16 cellular contexts compared by ENCODE assay signal in the genomic region with DNA sequence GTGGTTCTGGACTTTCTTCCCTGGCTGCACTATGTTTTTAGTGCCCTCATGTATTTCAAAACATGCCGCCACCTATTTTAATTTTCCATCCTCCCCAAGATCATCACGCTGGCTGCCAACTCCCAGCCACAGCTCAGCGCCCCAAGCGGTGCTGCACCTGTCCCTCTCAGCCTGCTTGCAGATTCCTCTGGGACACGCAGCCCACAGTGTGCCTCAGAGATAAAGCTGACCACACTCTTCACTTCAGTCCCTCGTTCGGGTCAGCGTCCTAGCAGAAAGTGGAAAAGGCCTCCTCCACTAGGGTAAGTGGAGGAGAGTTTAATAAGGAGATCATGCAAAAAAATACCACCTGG. TPM values are rescaled to one million over a fixed set of nuclear protein-coding genes. Genes with fewer than 3 reads are reported as not detected.
DNase-seq lines count a peak whose midpoint lies in the region; ATAC-seq, FAIRE-seq and TF ChIP-seq lines count a peak whose summit lies in the region.
"Had no signal": no experiment of that assay in that cellular context is flagged by ENCODE, and none has a peak within 500 bp of the region (broad histone marks: within the 10 kb centered on the region; RNA-seq: fewer than 3 reads in every experiment).

No MANE protein-coding gene starts in this region.

- no peak overlapping the region for H2AFZ ChIP-seq in H1 (ENCODE audit: low read length)

- H3K4me2 ChIP-seq in H1 (ENCODE audit: insufficient read depth in 1 of 2, low read depth in 2 of 2, low read length in 2 of 2): no peak overlapping the region

- FAIRE-seq in H1 (lab: Jason Lieb, UNC): no peak

- no peak overlapping the region for H3K4ac ChIP-seq in H1 (replicated peaks; ENCODE audit: insufficient read length, low read depth, low read length)

- H2BK12ac ChIP-seq in H1 (ENCODE audit: low read depth, low read length): no peak overlapping the region

- no peak overlapping the region for H3K23ac ChIP-seq in H1 (ENCODE audit: insufficient read length)

- H3K14ac ChIP-seq in H1 (ENCODE audit: insufficient read length): no peak overlapping the region

- H3K9me3 ChIP-seq in BE2C (peaks cover 3% of the 10 kb centered on the region; the same call in 1 of the 2 replicates), H1 (ENCODE audit: insufficient read depth in 2 of 2, low read depth in 1 of 2, low read length in 1 of 2) (0 out of 4 replicates have a peak, but pooled peaks cover 0 to 4% of the 10 kb centered on the region in 2 experiments)

- H3K36me3 ChIP-seq in BE2C (no peaks in the 10 kb centered on the region), H1 (ENCODE audit: control insufficient read depth in 2 of 4, insufficient read depth in 4 of 4, low read length in 3 of 4) (peaks cover 0 to 7% (median 0%) of the 10 kb centered on the region in 4 experiments; a peak in 1 of 8 replicates)

- no peaks in the 10 kb centered on the region for H3K79me2 ChIP-seq in H1 (ENCODE audit: control insufficient read depth in 1 of 2, insufficient read depth in 2 of 2, low read length in 2 of 2)

- H3K9ac ChIP-seq in H1 (replicated peaks in 1 of 4; ENCODE audit: extremely low read depth in 1 of 4, low read depth in 3 of 4, low read length in 3 of 4): no peak overlapping the region

- no peak for TF ChIP-seq POLR2A in NB4 (IDR thresholded peaks at IDR 0.05; ENCODE audit: extremely low read depth, insufficient read length)
- no peak for TF ChIP-seq POLR2A in H1 (IDR thresholded peaks at IDR 0.05; ENCODE audit: control extremely low read depth in 1 of 2, low read depth in 2 of 2, low read length in 2 of 2)

- no peak overlapping the region for H3K27ac ChIP-seq in H1 (ENCODE audit: low read depth, low read length)
- no peak overlapping the region for H3K27ac ChIP-seq in RWPE1

- no peaks in the 10 kb centered on the region for H3K27me3 ChIP-seq in BE2C
- no peaks in the 10 kb centered on the region; a peak in 1 of 7 replicates for H3K27me3 ChIP-seq in H1 (replicated peaks in 1 of 4; ENCODE audit: control insufficient read depth in 3 of 4, extremely low read depth in 1 of 4, insufficient read depth in 3 of 4, low read length in 3 of 4)

- H4K91ac ChIP-seq in H1 (replicated peaks; ENCODE audit: insufficient read length, low read length): no peak overlapping the region

- WGBS in H1 (ENCODE audit: extremely low coverage in 1 of 2, insufficient coverage in 1 of 2, insufficient read length in 1 of 2, insufficient replicate concordance in 2 of 2, low coverage in 1 of 2, low lambda C conversion rate in 2 of 2, missing lambda C conversion rate in 1 of 2), 2 experiments: 91% methylated on average over 8 of the region's 8 CpGs; no CpG with 5 or more reads in 1 of the 2 experiments

- H4K8ac ChIP-seq in H1 (ENCODE audit: extremely low read depth, insufficient read depth, low read length): no peak overlapping the region

- DNase-seq in DMS79 treated with DMSO at 0.1 percent for 48 hours (lab: John Stamatoyannopoulos, UW) (peak; percentile 2), DMS79 (lab: John Stamatoyannopoulos, UW) (no peak), BE2C (peak; percentile 30), NB4 (ENCODE audit: low read depth) (peak; percentile 9), H1 (ENCODE audit: low read depth in 1 of 2, low spot score in 2 of 2) (no peak), RWPE1 (ENCODE audit: low spot score) (no peak), NCI-H1105 (lab: John Stamatoyannopoulos, UW) (no peak)
- DNase-seq: EL; IMR-90; NCI-H1105 treated with DMSO at 0.1 percent for 48 hours; NCI-H187 treated with DMSO at 0.1 percent for 48 hours; NCI-H524; NK-92 treated with Interleukin-12 subunit alpha and Interleukin-12 subunit beta, amount 100 ng/mL, for 24 hours; Right ventricle myocardium superior had no signal

- peak; percentile 20; the same call in 1 of the 2 replicates for TF ChIP-seq CTCF in BE2C (IDR thresholded peaks at IDR 0.05; ENCODE audit: low read depth, low read length)
- no peak for TF ChIP-seq CTCF in NB4 (IDR thresholded peaks at IDR 0.05; ENCODE audit: low read depth, low read length)
- TF ChIP-seq CTCF in H1 (IDR thresholded peaks at IDR 0.05; ENCODE audit: control extremely low read depth in 1 of 3, insufficient read depth in 1 of 3, low read depth in 1 of 3, low read length in 3 of 3): no peak
- TF ChIP-seq CTCF in RWPE1 (conservative IDR thresholded peaks at IDR 0.05; ENCODE audit: low read depth): no peak

- TF ChIP-seq EP300 in H1 (IDR thresholded peaks at IDR 0.05; ENCODE audit: borderline replicate concordance in 1 of 2, low read depth in 2 of 2, low read length in 2 of 2): no peak

- peak overlapping the region; percentile 100 for H3K56ac ChIP-seq in H1 (replicated peaks; ENCODE audit: insufficient read length, low read depth, low read length)

- no peak overlapping the region for H2BK120ac ChIP-seq in H1 (replicated peaks; ENCODE audit: low read depth, low read length)

- H3K4me1 ChIP-seq in BE2C: no peaks in the 10 kb centered on the region
- no peaks in the 10 kb centered on the region for H3K4me1 ChIP-seq in H1 (replicated peaks in 1 of 4; ENCODE audit: control insufficient read depth in 3 of 4, insufficient read depth in 4 of 4, low read length in 3 of 4)

- H4K5ac ChIP-seq in H1 (ENCODE audit: insufficient read length, low read depth, low read length): no peak overlapping the region

- POLR2A ChIA-PET in H1 (lab: Charles Lee; ENCODE audit: partially characterized antibody): no interaction called here
- POLR2A ChIA-PET in RWPE1 (lab: Yijun Ruan, JAX; ENCODE audit: low non-redundant PET): no interaction called here

- H2AK5ac ChIP-seq in H1 (ENCODE audit: low read depth, low read length): no peak overlapping the region; the same call in 1 of the 2 replicates

- H3K79me1 ChIP-seq in H1 (ENCODE audit: low read depth, low read length): no peaks in the 10 kb centered on the region

- no peak overlapping the region for H3K4me3 ChIP-seq in BE2C (ENCODE audit: low read depth, low read length)
- H3K4me3 ChIP-seq in NB4 (ENCODE audit: low read depth, low read length): no peak overlapping the region
- no peak overlapping the region for H3K4me3 ChIP-seq in H1 (ENCODE audit: extremely low read depth in 1 of 4, insufficient read depth in 2 of 4, low read depth in 3 of 4, low read length in 4 of 4)

- CTCF ChIA-PET in H1 (lab: Charles Lee; ENCODE audit: partially characterized antibody) (interaction anchor here (0.6 to 0.7 kb wide), 2 partner anchors 25 to 111 kb away, joined by 3 read pairs; no protein-coding TSS in a partner anchor), RWPE1 (lab: Yijun Ruan, JAX) (no interaction called here)

- H2BK15ac ChIP-seq in H1 (ENCODE audit: low read length): no peak overlapping the region

- peaks cover 18% of the 10 kb centered on the region; the same call in 1 of the 2 replicates for H3K23me2 ChIP-seq in H1 (ENCODE audit: low read depth, low read length)

- H4K20me1 ChIP-seq in H1 (replicated peaks in 1 of 2; ENCODE audit: control insufficient read depth in 1 of 2, insufficient read depth in 2 of 2, low read length in 2 of 2): peaks cover 3 to 17% of the 10 kb centered on the region in 2 experiments

- no peak overlapping the region; the same call in 1 of the 2 replicates for H2BK5ac ChIP-seq in H1 (ENCODE audit: low read depth, low read length)

- no peak overlapping the region for H2BK20ac ChIP-seq in H1 (ENCODE audit: low read length)

- H3K18ac ChIP-seq in H1 (ENCODE audit: extremely low read depth, low read length): no peak overlapping the region

- TF ChIP-seq RAD21 in H1 (IDR thresholded peaks at IDR 0.05 in 1 of 2, conservative IDR thresholded peaks at IDR 0.05 in 1 of 2; ENCODE audit: low read depth in 2 of 2, low read length in 2 of 2): no peak

- no peak for ATAC-seq in GM19395 (IDR thresholded peaks at IDR 0.05; ENCODE audit: unreplicated experiment)
- ATAC-seq: HCT116 had no signal

TF ChIP-seq in H1, 55 proteins besides CTCF, POLR2A, EP300 and RAD21:
- TF ChIP-seq SP1 (IDR thresholded peaks at IDR 0.05; ENCODE audit: low read depth, low read length) (no peak), JUN (IDR thresholded peaks at IDR 0.05; ENCODE audit: low read depth, low read length) (no peak), MAX (IDR thresholded peaks at IDR 0.05) (no peak), RBBP5 (IDR thresholded peaks at IDR 0.05; ENCODE audit: borderline replicate concordance, low read depth, low read length) (no peak)

RNA-seq across cellular contexts. Expression of gene CKS2, which starts 56.2 kb away (rescaled TPM):
- polyA plus RNA-seq in BE2C (2012; ENCODE audit: insufficient read depth, insufficient read length, low read depth): 83.5 TPM
- total RNA-seq in H1 (2021; fragmentation: NEBNext Ultra II Directional; extraction: Animal tissue kit (Norgen Biotek cat#: 25700)): 320 and 337 TPM in 2 replicates
- polyA plus RNA-seq in H1 (2011; rRNA removed): 595 and 689 TPM in 2 replicates
- polyA plus RNA-seq in H1 (2011; cell fraction: cytosol; rRNA removed): 655 TPM
- polyA plus RNA-seq in H1 (2011; cell fraction: nucleus; rRNA removed): 203 TPM
- 286 to 484 TPM (median 379 TPM) in 4 replicates for polyA plus RNA-seq in H1 (2012, experiment 1 of 2)
- polyA plus RNA-seq in H1 (2012, experiment 2 of 2): 874 TPM
- 200 TPM for polyA plus RNA-seq in H1 (2013, experiment 1 of 2)
- 204 TPM for polyA plus RNA-seq in H1 (2013, experiment 2 of 2)
- polyA minus RNA-seq in H1 (2011; rRNA and poly(A)+ RNA removed): 251 and 296 TPM in 2 replicates
- 162 TPM for polyA minus RNA-seq in H1 (2011; cell fraction: cytosol; rRNA and poly(A)+ RNA removed)
- 82.4 TPM for polyA minus RNA-seq in H1 (2011; cell fraction: nucleus; rRNA and poly(A)+ RNA removed)

Comparison
In these comparisons a context has a peak if more than half of its experiments do, and no peak if none do; other contexts are left out.
1. DNase-seq: peak in DMS79 treated with DMSO at 0.1 percent for 48 hours (single experiment), BE2C (single experiment) and NB4 (single experiment); none in DMS79 (single experiment), H1 (0 of 2), RWPE1 (single experiment) and NCI-H1105 (single experiment).